9 cellular contexts compared by ENCODE assay signal in the genomic region with DNA sequence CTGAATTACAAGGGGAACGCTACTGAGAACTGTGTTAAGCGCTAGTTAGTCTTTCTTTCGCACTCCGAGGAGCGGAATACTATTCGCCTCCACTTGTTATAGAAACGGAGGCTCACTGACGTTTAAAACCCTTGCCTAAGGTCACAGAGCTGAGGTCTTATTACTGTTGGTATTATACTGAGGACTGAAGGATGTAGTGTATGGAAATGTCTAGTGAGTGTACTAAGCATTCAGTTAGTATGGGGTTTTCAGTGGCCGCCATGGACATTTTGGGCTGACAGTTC. TPM values are rescaled to one million over a fixed set of nuclear protein-coding genes. Genes with fewer than 3 reads are reported as not detected.
A peak's percentile ranks its signal among the peaks of the same experiment; 100 is the strongest.
DNase-seq lines count a peak whose midpoint lies in the region; ATAC-seq lines count a peak whose summit lies in the region.
"Had no signal": no experiment of that assay in that cellular context is flagged by ENCODE, and none has a peak within 500 bp of the region (broad histone marks: within the 10 kb centered on the region; RNA-seq: fewer than 3 reads in every experiment).

No MANE protein-coding gene starts in this region.

- peak overlapping the region; percentile 78 for H3K4me3 Mint-ChIP-seq in activated CD4-positive, alpha-beta T cell treated with anti-CD3 and anti-CD28 coated beads for 36 hours
- H3K4me3 Mint-ChIP-seq in activated T-helper 17 cell treated with anti-CD3 and anti-CD28 coated beads, Interleukin-2, amount 50 U/mL, for 72 hours = peak overlapping the region; percentile 92

- peak overlapping the region; percentile 82 for H3K4me3 ChIP-seq in stomach smooth muscle (ENCODE audit: low read length in 2 of 2)

- peak overlapping the region; percentile 64 for H3K27ac Mint-ChIP-seq in activated CD4-positive, alpha-beta T cell treated with anti-CD3 and anti-CD28 coated beads for 36 hours
- H3K27ac Mint-ChIP-seq in activated T-helper 17 cell treated with anti-CD3 and anti-CD28 coated beads, Interleukin-2, amount 50 U/mL, for 72 hours = peak overlapping the region; percentile 88

- no peak for ATAC-seq in activated CD4-positive, alpha-beta T cell treated with anti-CD3 and anti-CD28 coated beads for 36 hours
- ATAC-seq in activated T-helper 17 cell treated with anti-CD3 and anti-CD28 coated beads, Interleukin-2, amount 50 U/mL, for 72 hours (replicated peaks) = no peak
- ATAC-seq in GM19463 (IDR thresholded peaks at IDR 0.05; ENCODE audit: unreplicated experiment) (no peak), left lobe of liver (no peak), HG02588 (IDR thresholded peaks at IDR 0.05; ENCODE audit: unreplicated experiment) (no peak)

- H3K36me3 ChIP-seq in stomach smooth muscle (ENCODE audit: control insufficient read depth in 2 of 2, insufficient read depth in 2 of 2, low read length in 2 of 2) = peaks cover 19 to 31% of the 10 kb centered on the region in 2 donors

- no peaks in the 10 kb centered on the region for H3K9me3 Mint-ChIP-seq in activated CD4-positive, alpha-beta T cell treated with anti-CD3 and anti-CD28 coated beads for 36 hours (ENCODE audit: low read depth)
- H3K9me3 Mint-ChIP-seq in activated T-helper 17 cell treated with anti-CD3 and anti-CD28 coated beads, Interleukin-2, amount 50 U/mL, for 72 hours = no peaks in the 10 kb centered on the region

- CTCF ChIA-PET in activated CD4-positive, alpha-beta T cell treated with anti-CD3 and anti-CD28 coated beads for 36 hours (lab: Charles Lee) = no interaction called here

- POLR2A ChIA-PET in activated CD4-positive, alpha-beta T cell treated with anti-CD3 and anti-CD28 coated beads for 36 hours (lab: Charles Lee) = no interaction called here

- no peaks in the 10 kb centered on the region for H3K27me3 ChIP-seq in layer of hippocampus (ENCODE audit: control insufficient read depth, insufficient read depth, low read length)
- no peaks in the 10 kb centered on the region for H3K27me3 ChIP-seq in stomach smooth muscle (ENCODE audit: control insufficient read depth in 1 of 2, insufficient read depth in 2 of 2, low read length in 2 of 2)

- H3K27me3 Mint-ChIP-seq in activated CD4-positive, alpha-beta T cell treated with anti-CD3 and anti-CD28 coated beads for 36 hours = no peaks in the 10 kb centered on the region
- H3K27me3 Mint-ChIP-seq in activated T-helper 17 cell treated with anti-CD3 and anti-CD28 coated beads, Interleukin-2, amount 50 U/mL, for 72 hours = no peaks in the 10 kb centered on the region

- H3K36me3 Mint-ChIP-seq in activated CD4-positive, alpha-beta T cell treated with anti-CD3 and anti-CD28 coated beads for 36 hours (ENCODE audit: low read depth) = peaks cover 29% of the 10 kb centered on the region
- peaks cover 62% of the 10 kb centered on the region for H3K36me3 Mint-ChIP-seq in activated T-helper 17 cell treated with anti-CD3 and anti-CD28 coated beads, Interleukin-2, amount 50 U/mL, for 72 hours (ENCODE audit: low read depth)

- no peak for DNase-seq in activated CD4-positive, alpha-beta T cell treated with anti-CD3 and anti-CD28 coated beads for 36 hours
- no peak for DNase-seq in activated CD4-positive, alpha-beta T cell treated with anti-CD3 and anti-CD28 coated beads for 48 hours
- no peak for DNase-seq in left lobe of liver (ENCODE audit: low spot score)
- DNase-seq: activated CD4-positive, CD25-positive, alpha-beta regulatory T cell had no signal

- peaks cover 16% of the 10 kb centered on the region for H3K4me1 Mint-ChIP-seq in activated CD4-positive, alpha-beta T cell treated with anti-CD3 and anti-CD28 coated beads for 36 hours
- H3K4me1 Mint-ChIP-seq in activated T-helper 17 cell treated with anti-CD3 and anti-CD28 coated beads, Interleukin-2, amount 50 U/mL, for 72 hours = peaks cover 5% of the 10 kb centered on the region

- H3K9me3 ChIP-seq in stomach smooth muscle (ENCODE audit: control insufficient read depth in 2 of 2, low read length in 2 of 2) = no peaks in the 10 kb centered on the region

- intact Hi-C loops in activated CD4-positive, alpha-beta T cell treated with anti-CD3 and anti-CD28 coated beads for 36 hours (cut with DNase I, micrococcal nuclease) = loop anchor here (5.0 kb wide), 2 partner anchors 144 to 246 kb away; partner anchors contain the start of gene POP5 (in 2 of the 2)

- H3K9ac ChIP-seq in stomach smooth muscle (ENCODE audit: low read length in 2 of 2) = peak overlapping the region; percentile 78 to 83

- H3K27ac ChIP-seq in layer of hippocampus (ENCODE audit: low read depth, low read length) (peak overlapping the region; percentile 57), stomach smooth muscle (ENCODE audit: low read length) (peak overlapping the region; percentile 77)

- peaks cover 19% of the 10 kb centered on the region for H3K4me1 ChIP-seq in stomach smooth muscle (ENCODE audit: control insufficient read depth, insufficient read depth, low read length)

RNA-seq across cellular contexts. Expression of gene ACADS, which starts 0.8 kb away (rescaled TPM):
- 10 to 100 TPM; 10.1 to 17.4 TPM for total RNA-seq in activated CD4-positive, alpha-beta T cell treated with anti-CD3 and anti-CD28 coated beads for 36 hours
- total RNA-seq in activated T-helper 17 cell treated with anti-CD3 and anti-CD28 coated beads, Interleukin-2, amount 50 U/mL, for 72 hours = 10 to 100 TPM; 13.2 to 16.2 TPM
- 198 TPM for total RNA-seq in left lobe of liver

RNA-seq across cellular contexts. Expression of gene UNC119B, which starts 16.2 kb away (rescaled TPM):
- 10 to 100 TPM; 20.1 to 26.6 TPM for total RNA-seq in activated CD4-positive, alpha-beta T cell treated with anti-CD3 and anti-CD28 coated beads for 36 hours
- total RNA-seq in activated T-helper 17 cell treated with anti-CD3 and anti-CD28 coated beads, Interleukin-2, amount 50 U/mL, for 72 hours = 10 to 100 TPM; 23.8 to 31.1 TPM
- 10.7 TPM for total RNA-seq in left lobe of liver

RNA-seq across cellular contexts. Expression of gene MLEC, which starts 39.5 kb away (rescaled TPM):
- 10 to 100 TPM; 70.6 to 89.5 TPM for total RNA-seq in activated CD4-positive, alpha-beta T cell treated with anti-CD3 and anti-CD28 coated beads for 36 hours
- 10 to 100 TPM; 58.6 to 90.5 TPM for total RNA-seq in activated T-helper 17 cell treated with anti-CD3 and anti-CD28 coated beads, Interleukin-2, amount 50 U/mL, for 72 hours
- total RNA-seq in left lobe of liver = 194 TPM

Comparison
In these comparisons a context has a peak if more than half of its experiments do, and no peak if none do; other contexts are left out.
1. RNA of gene ACADS, which starts 0.8 kb away (total RNA-seq): 198 TPM in left lobe of liver (single experiment); 10.1 to 17.4 TPM in activated CD4-positive, alpha-beta T cell treated with anti-CD3 and anti-CD28 coated beads for 36 hours and 13.2 to 16.2 TPM in activated T-helper 17 cell treated with anti-CD3 and anti-CD28 coated beads, Interleukin-2, amount 50 U/mL, for 72 hours; every median in the first group is over 10 times any median in the second.